8 cellular contexts compared by ENCODE assay signal in the genomic region with DNA sequence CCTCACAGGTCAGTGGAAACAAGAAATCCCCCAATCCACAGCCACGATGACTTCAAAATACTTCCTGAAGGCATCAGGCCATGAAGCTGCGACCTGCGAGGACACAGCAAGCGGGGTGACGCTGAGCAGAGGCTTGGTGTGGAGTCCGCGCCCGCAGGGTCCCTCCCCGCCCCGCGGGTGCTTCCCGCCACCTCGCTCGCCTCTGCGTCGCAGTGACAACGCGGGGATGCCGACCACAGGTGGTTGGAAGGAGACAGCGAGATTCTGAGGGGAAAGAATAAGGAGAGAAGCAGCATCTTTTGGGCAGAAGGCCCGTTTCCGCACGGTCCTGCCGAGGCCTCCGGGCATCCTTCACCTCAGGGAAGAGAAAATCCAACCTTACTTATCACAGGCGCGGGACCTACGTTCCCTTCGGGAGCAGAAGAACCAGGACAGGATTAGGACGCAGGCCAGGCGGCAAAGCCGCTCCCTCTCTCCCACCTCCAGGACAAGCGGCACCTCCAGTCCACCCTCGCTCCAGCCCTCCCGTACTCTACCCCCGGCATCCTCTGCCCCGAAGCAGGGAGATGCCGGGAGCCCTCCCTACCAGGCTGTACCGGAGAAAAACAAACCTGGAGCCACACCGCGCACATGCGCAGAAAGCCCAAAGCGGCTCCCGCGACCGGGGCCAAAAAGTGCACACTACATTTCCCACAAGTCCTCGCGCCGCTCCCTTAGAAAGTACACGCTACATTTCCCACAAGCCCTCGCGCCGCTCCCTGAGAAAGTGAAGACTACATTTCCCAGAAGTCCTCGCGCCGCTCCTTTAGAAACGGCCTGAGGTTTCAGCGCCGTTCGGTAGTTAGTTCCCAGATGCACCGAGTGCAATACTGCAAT.
DNase-seq lines count a peak whose midpoint lies in the region; ATAC-seq and TF ChIP-seq lines count a peak whose summit lies in the region.

No MANE protein-coding gene starts in this region.

- intact Hi-C loops in vagina (cut with DNase I): no loop called here

- peak overlapping the region; percentile 64 for H3K27ac ChIP-seq in vagina

- peaks cover 24% of the 10 kb centered on the region for H3K4me1 ChIP-seq in vagina

- peaks cover 0 to 11% of the 10 kb centered on the region in 2 donors for H3K36me3 ChIP-seq in vagina

- no peak for TF ChIP-seq POLR2A in vagina (IDR thresholded peaks at IDR 0.05)

- peak overlapping the region; percentile 71 to 79 for H3K4me3 ChIP-seq in vagina

- no peaks in the 10 kb centered on the region for H3K9me3 ChIP-seq in vagina

- peak; percentile 92 for ATAC-seq in GM18508 (IDR thresholded peaks at IDR 0.05; ENCODE audit: insufficient read depth, unreplicated experiment)
- ATAC-seq in HG02981 (IDR thresholded peaks at IDR 0.05; ENCODE audit: unreplicated experiment): peak; percentile 93

- peak in 1 of 3 experiments; percentile 17 for TF ChIP-seq CTCF in vagina (IDR thresholded peaks at IDR 0.05)

- no peaks in the 10 kb centered on the region for H3K27me3 ChIP-seq in vagina

- DNase-seq in NCI-H2029 (lab: John Stamatoyannopoulos, UW) (peak; percentile 81), T-helper 9 cell (peak; percentile 91), astrocyte of the hippocampus (ENCODE audit: low read depth, low spot score) (peak; percentile 99), hepatic stellate cell (ENCODE audit: low spot score) (peak; percentile 86), putamen (ENCODE audit: low spot score) (peak; percentile 97), vagina (ENCODE audit: extremely low spot score in 2 of 2) (peak in 1 of 2 donors; percentile 97)
